In genomic region chr19:34254552-34255432, GRCh38 we compare ENCODE assay signal across 1 cellular context.
A peak's percentile ranks its signal among the peaks of the same experiment; 100 is the strongest.
TF ChIP-seq lines count a peak whose summit lies in the region.

GARRE1 (plus strand) TSS chr19:34254554; CDS start chr19:34300474, 45,920 bp downstream.

TF ChIP-seq in HepG2, 621 proteins besides CTCF, POLR2A, EP300 and RAD21 (continued from another document and continues in another):
- TF ChIP-seq ZNF414 (CRISPR knock-in tag; IDR thresholded peaks at IDR 0.05) (peak; percentile 26; the same call in 1 of the 2 replicates), UBTF (CRISPR knock-in tag; IDR thresholded peaks at IDR 0.05) (peak; percentile 82; the same call in 1 of the 2 replicates), MAX (IDR thresholded peaks at IDR 0.05) (peak; percentile 60; the same call in 1 of the 2 replicates), SETDB1 (CRISPR knock-in tag; IDR thresholded peaks at IDR 0.05; ENCODE audit: borderline replicate concordance) (no peak), ZNF589 (CRISPR knock-in tag; conservative IDR thresholded peaks at IDR 0.05) (no peak), ZNF567 (CRISPR knock-in tag; IDR thresholded peaks at IDR 0.05; ENCODE audit: borderline replicate concordance) (no peak), ZNF720 (CRISPR knock-in tag; IDR thresholded peaks at IDR 0.05) (no peak), RBM22 (optimal IDR thresholded peaks at IDR 0.05; ENCODE audit: low read length) (no peak), ZSCAN30 (CRISPR knock-in tag; IDR thresholded peaks at IDR 0.05) (no peak), ZNF687 (CRISPR knock-in tag; IDR thresholded peaks at IDR 0.05) (peak; percentile 55; the same call in 1 of the 2 replicates), ZNF280B (CRISPR knock-in tag; IDR thresholded peaks at IDR 0.05; ENCODE audit: borderline replicate concordance) (no peak), TBX2 (CRISPR knock-in tag; IDR thresholded peaks at IDR 0.05; ENCODE audit: borderline replicate concordance) (0 out of 2 replicates have a peak, but pooled peaks have one; percentile 14), ZNF724P (CRISPR knock-in tag; IDR thresholded peaks at IDR 0.05; ENCODE audit: borderline replicate concordance) (0 out of 2 replicates have a peak, but pooled peaks have one; percentile 19), SRSF9 (IDR thresholded peaks at IDR 0.05; ENCODE audit: borderline replicate concordance, insufficient read depth, low read depth, low read length, poor library complexity, severe bottlenecking) (no peak), NR2F6 (IDR thresholded peaks at IDR 0.05) (no peak), NR2F6 (CRISPR knock-in tag; IDR thresholded peaks at IDR 0.05) (no peak), ZFY (CRISPR knock-in tag; IDR thresholded peaks at IDR 0.05) (peak; percentile 85), SOX5 (CRISPR knock-in tag; IDR thresholded peaks at IDR 0.05; ENCODE audit: borderline replicate concordance) (no peak), TSC22D2 (CRISPR knock-in tag; IDR thresholded peaks at IDR 0.05; ENCODE audit: borderline replicate concordance) (no peak), TCF7 (IDR thresholded peaks at IDR 0.05; ENCODE audit: low read depth) (no peak), ZNF883 (CRISPR knock-in tag; IDR thresholded peaks at IDR 0.05; ENCODE audit: not compliant biosample characterization) (peak; percentile 15), GZF1 (CRISPR knock-in tag; IDR thresholded peaks at IDR 0.05) (no peak), KAT7 (CRISPR knock-in tag; IDR thresholded peaks at IDR 0.05; ENCODE audit: borderline replicate concordance) (no peak), STAG1 (CRISPR knock-in tag; IDR thresholded peaks at IDR 0.05) (no peak), ZNF326 (CRISPR knock-in tag; IDR thresholded peaks at IDR 0.05; ENCODE audit: borderline replicate concordance) (no peak), CEBPB (IDR thresholded peaks at IDR 0.05; ENCODE audit: borderline replicate concordance, low read depth, low read length) (no peak), MYC (CRISPR knock-in tag; IDR thresholded peaks at IDR 0.05; ENCODE audit: borderline replicate concordance) (peak; percentile 25; the same call in 1 of the 2 replicates), YY1 (IDR thresholded peaks at IDR 0.05; ENCODE audit: insufficient read depth, insufficient replicate concordance, low read depth, low read length) (peak; percentile 27), MYPOP (CRISPR knock-in tag; IDR thresholded peaks at IDR 0.05) (peak; percentile 51; the same call in 1 of the 2 replicates), ZNF451 (CRISPR knock-in tag; IDR thresholded peaks at IDR 0.05) (peak; percentile 34; the same call in 1 of the 2 replicates), NFE2L1 (CRISPR knock-in tag; IDR thresholded peaks at IDR 0.05; ENCODE audit: borderline replicate concordance) (no peak), TFAP4 (IDR thresholded peaks at IDR 0.05; ENCODE audit: borderline replicate concordance, low read depth) (no peak), NR0B2 (CRISPR knock-in tag; IDR thresholded peaks at IDR 0.05) (no peak), FOXA1 (IDR thresholded peaks at IDR 0.05) (no peak), FOXA1 (CRISPR knock-in tag; IDR thresholded peaks at IDR 0.05) (peak; percentile 81), RFX3 (CRISPR knock-in tag; IDR thresholded peaks at IDR 0.05) (no peak), DR1 (CRISPR knock-in tag; IDR thresholded peaks at IDR 0.05) (no peak), ZNF136 (CRISPR knock-in tag; IDR thresholded peaks at IDR 0.05; ENCODE audit: low read depth) (no peak), REPIN1 (CRISPR knock-in tag; IDR thresholded peaks at IDR 0.05; ENCODE audit: borderline replicate concordance, low read depth) (no peak), ZMYM4 (CRISPR knock-in tag; IDR thresholded peaks at IDR 0.05) (0 out of 2 replicates have a peak, but pooled peaks have one; percentile 16), KLF9 (CRISPR knock-in tag; IDR thresholded peaks at IDR 0.05; ENCODE audit: low read depth) (no peak), TFE3 (CRISPR knock-in tag; IDR thresholded peaks at IDR 0.05) (no peak), ZFP1 (CRISPR knock-in tag; IDR thresholded peaks at IDR 0.05) (no peak), HMGA1 (CRISPR knock-in tag; conservative IDR thresholded peaks at IDR 0.05) (no peak), SAP130 (CRISPR knock-in tag; IDR thresholded peaks at IDR 0.05; ENCODE audit: low read depth) (peak; percentile 58), ZNF580 (CRISPR knock-in tag; IDR thresholded peaks at IDR 0.05; ENCODE audit: borderline replicate concordance, low read depth) (no peak), MZF1 (CRISPR knock-in tag; IDR thresholded peaks at IDR 0.05; ENCODE audit: borderline replicate concordance) (no peak), AGO2 (optimal IDR thresholded peaks at IDR 0.05; ENCODE audit: low read depth, low read length) (peak; percentile 50), RORA (CRISPR knock-in tag; IDR thresholded peaks at IDR 0.05) (no peak), SALL2 (CRISPR knock-in tag; IDR thresholded peaks at IDR 0.05) (peak; percentile 3; the same call in 1 of the 2 replicates), PATZ1 (CRISPR knock-in tag; IDR thresholded peaks at IDR 0.05) (peak; percentile 87), SMARCC2 (IDR thresholded peaks at IDR 0.05) (no peak), NR2C2 (CRISPR knock-in tag; IDR thresholded peaks at IDR 0.05; ENCODE audit: borderline replicate concordance) (no peak), ZNF775 (CRISPR knock-in tag; IDR thresholded peaks at IDR 0.05; ENCODE audit: borderline replicate concordance) (no peak), EZH2 (conservative IDR thresholded peaks at IDR 0.05; ENCODE audit: low read depth, low read length) (no peak)
